Comparison of ENCODE assay signal across 13 cellular contexts in genomic region chr10:78802866-78803265, GRCh38.
DNase-seq lines count a peak whose midpoint lies in the region; ATAC-seq, FAIRE-seq and TF ChIP-seq lines count a peak whose summit lies in the region.
"Had no signal": no experiment of that assay in that cellular context is flagged by ENCODE, and none has a peak within 500 bp of the region (broad histone marks: within the 10 kb centered on the region; RNA-seq: fewer than 3 reads in every experiment).

No MANE protein-coding gene starts in this region.

- TF ChIP-seq CTCF in AG10803 (conservative IDR thresholded peaks at IDR 0.05; ENCODE audit: low read length) (no peak), osteocyte (IDR thresholded peaks at IDR 0.05) (no peak)

- no peaks in the 10 kb centered on the region for H3K27me3 ChIP-seq in Karpas-422 (ENCODE audit: low read length)
- H3K27me3 ChIP-seq: BLaER1, neutrophil had no signal

- no peak overlapping the region for H3K4me3 Mint-ChIP-seq in osteocyte (ENCODE audit: unreplicated experiment)
- H3K4me3 Mint-ChIP-seq in effector memory CD8-positive, alpha-beta T cell: no peak overlapping the region
- H3K4me3 Mint-ChIP-seq: activated naive CD4-positive, alpha-beta T cell treated with anti-CD3 and anti-CD28 coated beads for 36 hours had no signal

- H3K9me3 ChIP-seq in Karpas-422 (ENCODE audit: low read length): no peaks in the 10 kb centered on the region
- H3K9me3 ChIP-seq: BLaER1, neutrophil had no signal

- peak overlapping the region; percentile 79 for H3K27ac Mint-ChIP-seq in osteocyte (ENCODE audit: unreplicated experiment)
- H3K27ac Mint-ChIP-seq in effector memory CD8-positive, alpha-beta T cell: no peak overlapping the region
- H3K27ac Mint-ChIP-seq: activated naive CD4-positive, alpha-beta T cell treated with anti-CD3 and anti-CD28 coated beads for 36 hours had no signal

- no peaks in the 10 kb centered on the region for H4K20me1 ChIP-seq in Karpas-422 (ENCODE audit: insufficient read depth, low read depth, low read length)
- H4K20me1 ChIP-seq: BLaER1 had no signal

- H3K36me3 Mint-ChIP-seq in osteocyte (ENCODE audit: unreplicated experiment): no peaks in the 10 kb centered on the region
- H3K36me3 Mint-ChIP-seq in effector memory CD8-positive, alpha-beta T cell (ENCODE audit: insufficient read depth): no peaks in the 10 kb centered on the region

- no peaks in the 10 kb centered on the region for H3K36me3 ChIP-seq in Karpas-422 (ENCODE audit: insufficient read depth, low read length)
- H3K36me3 ChIP-seq: BLaER1, neutrophil had no signal

- ATAC-seq in effector memory CD8-positive, alpha-beta T cell (replicated peaks): no peak

- no peak for FAIRE-seq in urothelium cell line (lab: Jason Lieb, UNC)

- no peaks in the 10 kb centered on the region for H3K9me2 ChIP-seq in Karpas-422 (replicated peaks; ENCODE audit: insufficient read depth, low read length)

- peaks cover 15% of the 10 kb centered on the region for H3K27me3 Mint-ChIP-seq in osteocyte (ENCODE audit: unreplicated experiment)
- H3K27me3 Mint-ChIP-seq in effector memory CD8-positive, alpha-beta T cell: peaks cover 30 to 58% of the 10 kb centered on the region in 2 donors

- no peak overlapping the region for H3K27ac ChIP-seq in Karpas-422 (ENCODE audit: low read length)
- H3K27ac ChIP-seq: BLaER1, HL-60, neutrophil, VCaP had no signal

- peaks cover 53% of the 10 kb centered on the region for H3K4me1 Mint-ChIP-seq in osteocyte (ENCODE audit: unreplicated experiment)
- no peaks in the 10 kb centered on the region for H3K4me1 Mint-ChIP-seq in effector memory CD8-positive, alpha-beta T cell (ENCODE audit: low read depth in 2 of 2)

- H2AFZ ChIP-seq in Karpas-422 (ENCODE audit: low read length): no peak overlapping the region

- no peaks in the 10 kb centered on the region for H3K9me3 Mint-ChIP-seq in osteocyte (ENCODE audit: unreplicated experiment)
- H3K9me3 Mint-ChIP-seq in effector memory CD8-positive, alpha-beta T cell: no peaks in the 10 kb centered on the region
- H3K9me3 Mint-ChIP-seq: activated naive CD4-positive, alpha-beta T cell treated with anti-CD3 and anti-CD28 coated beads for 36 hours had no signal

- H3K4me2 ChIP-seq in Karpas-422 (ENCODE audit: low read depth, low read length, poor library complexity, severe bottlenecking): no peak overlapping the region
- H3K4me2 ChIP-seq: BLaER1 had no signal

- 0 out of 2 replicates have a peak overlapping the region, but pooled peaks have one; percentile 3 for H3K4me3 ChIP-seq in AG10803 (ENCODE audit: low read length)
- no peak overlapping the region for H3K4me3 ChIP-seq in Karpas-422 (ENCODE audit: low read length)
- H3K4me3 ChIP-seq: BLaER1 had no signal

- no peaks in the 10 kb centered on the region for H3K4me1 ChIP-seq in Karpas-422 (ENCODE audit: low read length)
- H3K4me1 ChIP-seq: BLaER1 had no signal

- no peak overlapping the region for H3K9ac ChIP-seq in Karpas-422 (ENCODE audit: low read length)
- H3K9ac ChIP-seq: BLaER1 had no signal

- DNase-seq in AG10803 (ENCODE audit: low read depth) (peak; percentile 85), NCI-H69 (lab: John Stamatoyannopoulos, UW) (peak; percentile 82), fibroblast of peridontal ligament (ENCODE audit: extremely low read depth) (peak; percentile 87), osteocyte (ENCODE audit: extremely low spot score, unreplicated experiment) (no peak), urothelium cell line (ENCODE audit: low spot score) (no peak), Karpas-422 (no peak), NCI-H1417 treated with DMSO at 0.1 percent for 48 hours (lab: John Stamatoyannopoulos, UW) (no peak)
- no peak for DNase-seq in effector memory CD8-positive, alpha-beta T cell
- DNase-seq: activated naive CD4-positive, alpha-beta T cell treated with anti-CD3 and anti-CD28 coated beads for 36 hours had no signal

- H3K79me2 ChIP-seq in Karpas-422 (ENCODE audit: low read length): no peaks in the 10 kb centered on the region

Comparison
In these comparisons a context has a peak if more than half of its experiments do, and no peak if none do; other contexts are left out.
1. DNase-seq: peak in AG10803 (single experiment), NCI-H69 (single experiment) and fibroblast of peridontal ligament (single experiment); none in osteocyte (single experiment), urothelium cell line (single experiment), effector memory CD8-positive, alpha-beta T cell (0 of 3), Karpas-422 (single experiment) and NCI-H1417 treated with DMSO at 0.1 percent for 48 hours (single experiment).